ENCODE assay signal across 9 cellular contexts in the genomic region with DNA sequence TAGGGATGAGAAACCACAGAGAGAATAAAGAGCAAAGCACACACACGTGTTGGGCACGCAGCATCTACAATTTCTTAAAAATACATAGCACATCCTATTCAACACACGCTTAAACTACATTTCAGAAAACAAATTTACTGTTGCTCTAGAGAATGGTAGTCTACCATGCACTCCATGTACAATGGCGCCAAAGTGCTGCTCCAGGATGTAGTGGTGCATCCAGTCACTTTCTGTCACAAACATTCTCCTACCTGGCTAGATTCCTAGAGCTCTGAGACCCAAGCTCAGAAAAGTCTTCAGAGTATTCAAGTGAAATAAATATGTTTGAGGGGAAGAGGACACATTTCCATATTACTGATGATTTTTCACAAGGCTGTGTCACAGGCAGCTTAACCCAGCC.
"Had no signal": no experiment of that assay in that cellular context is flagged by ENCODE, and none has a peak within 500 bp of the region (broad histone marks: within the 10 kb centered on the region; RNA-seq: fewer than 3 reads in every experiment).

No MANE protein-coding gene starts in this region.

- ATAC-seq: HepG2, K562 had no signal

- H3K27ac ChIP-seq: HL-60, KMS-11 had no signal

- H3K4me3 ChIP-seq: K562 had no signal

- H3K9me3 Mint-ChIP-seq: IgD-negative memory B cell had no signal

- DNase-seq: IMR-90, Karpas-422, KBM-7, KG1 had no signal

- H3K27me3 Mint-ChIP-seq: IgD-negative memory B cell had no signal

- H3K9ac ChIP-seq: KMS-11 had no signal

- H3K4me2 ChIP-seq: KMS-11 had no signal

- H3K27ac Mint-ChIP-seq: IgD-negative memory B cell had no signal
